1 cellular context compared by ENCODE assay signal in the genomic region with DNA sequence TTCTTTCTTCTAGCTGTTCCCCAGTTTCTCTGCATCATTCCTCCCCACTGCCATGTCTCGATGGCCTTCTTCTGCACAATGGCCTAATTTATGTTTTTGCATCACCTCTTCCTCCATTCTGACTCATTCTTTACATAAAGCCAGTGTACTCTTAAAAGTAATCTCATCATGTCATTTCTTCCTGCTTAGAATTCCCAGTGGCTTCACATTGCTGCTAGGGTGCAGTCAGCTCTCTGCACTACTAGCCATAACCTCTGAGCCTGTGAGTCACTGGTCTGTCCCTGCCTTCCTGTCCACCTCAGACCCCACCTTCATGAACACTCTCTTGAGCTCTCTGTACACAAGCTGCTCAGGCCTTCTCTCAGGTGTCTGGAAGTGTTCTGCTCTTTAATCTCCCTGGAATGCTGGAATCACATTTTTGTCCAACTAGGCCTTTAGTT.
TF ChIP-seq lines count a peak whose summit lies in the region.

No MANE protein-coding gene starts in this region.

TF ChIP-seq in HepG2, 621 proteins besides CTCF, POLR2A, EP300 and RAD21 (continued from another document and continues in another):
- TF ChIP-seq, protein P1, sequence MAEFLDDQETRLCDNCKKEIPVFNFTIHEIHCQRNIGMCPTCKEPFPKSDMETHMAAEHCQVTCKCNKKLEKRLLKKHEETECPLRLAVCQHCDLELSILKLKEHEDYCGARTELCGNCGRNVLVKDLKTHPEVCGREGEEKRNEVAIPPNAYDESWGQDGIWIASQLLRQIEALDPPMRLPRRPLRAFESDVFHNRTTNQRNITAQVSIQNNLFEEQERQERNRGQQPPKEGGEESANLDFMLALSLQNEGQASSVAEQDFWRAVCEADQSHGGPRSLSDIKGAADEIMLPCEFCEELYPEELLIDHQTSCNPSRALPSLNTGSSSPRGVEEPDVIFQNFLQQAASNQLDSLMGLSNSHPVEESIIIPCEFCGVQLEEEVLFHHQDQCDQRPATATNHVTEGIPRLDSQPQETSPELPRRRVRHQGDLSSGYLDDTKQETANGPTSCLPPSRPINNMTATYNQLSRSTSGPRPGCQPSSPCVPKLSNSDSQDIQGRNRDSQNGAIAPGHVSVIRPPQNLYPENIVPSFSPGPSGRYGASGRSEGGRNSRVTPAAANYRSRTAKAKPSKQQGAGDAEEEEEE (CRISPR knock-in tag; IDR thresholded peaks at IDR 0.05; ENCODE audit: borderline replicate concordance), result no peak
- TF ChIP-seq, protein P2, sequence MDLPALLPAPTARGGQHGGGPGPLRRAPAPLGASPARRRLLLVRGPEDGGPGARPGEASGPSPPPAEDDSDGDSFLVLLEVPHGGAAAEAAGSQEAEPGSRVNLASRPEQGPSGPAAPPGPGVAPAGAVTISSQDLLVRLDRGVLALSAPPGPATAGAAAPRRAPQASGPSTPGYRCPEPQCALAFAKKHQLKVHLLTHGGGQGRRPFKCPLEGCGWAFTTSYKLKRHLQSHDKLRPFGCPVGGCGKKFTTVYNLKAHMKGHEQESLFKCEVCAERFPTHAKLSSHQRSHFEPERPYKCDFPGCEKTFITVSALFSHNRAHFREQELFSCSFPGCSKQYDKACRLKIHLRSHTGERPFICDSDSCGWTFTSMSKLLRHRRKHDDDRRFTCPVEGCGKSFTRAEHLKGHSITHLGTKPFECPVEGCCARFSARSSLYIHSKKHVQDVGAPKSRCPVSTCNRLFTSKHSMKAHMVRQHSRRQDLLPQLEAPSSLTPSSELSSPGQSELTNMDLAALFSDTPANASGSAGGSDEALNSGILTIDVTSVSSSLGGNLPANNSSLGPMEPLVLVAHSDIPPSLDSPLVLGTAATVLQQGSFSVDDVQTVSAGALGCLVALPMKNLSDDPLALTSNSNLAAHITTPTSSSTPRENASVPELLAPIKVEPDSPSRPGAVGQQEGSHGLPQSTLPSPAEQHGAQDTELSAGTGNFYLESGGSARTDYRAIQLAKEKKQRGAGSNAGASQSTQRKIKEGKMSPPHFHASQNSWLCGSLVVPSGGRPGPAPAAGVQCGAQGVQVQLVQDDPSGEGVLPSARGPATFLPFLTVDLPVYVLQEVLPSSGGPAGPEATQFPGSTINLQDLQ (CRISPR knock-in tag; IDR thresholded peaks at IDR 0.05), result no peak
- TF ChIP-seq, protein P3, sequence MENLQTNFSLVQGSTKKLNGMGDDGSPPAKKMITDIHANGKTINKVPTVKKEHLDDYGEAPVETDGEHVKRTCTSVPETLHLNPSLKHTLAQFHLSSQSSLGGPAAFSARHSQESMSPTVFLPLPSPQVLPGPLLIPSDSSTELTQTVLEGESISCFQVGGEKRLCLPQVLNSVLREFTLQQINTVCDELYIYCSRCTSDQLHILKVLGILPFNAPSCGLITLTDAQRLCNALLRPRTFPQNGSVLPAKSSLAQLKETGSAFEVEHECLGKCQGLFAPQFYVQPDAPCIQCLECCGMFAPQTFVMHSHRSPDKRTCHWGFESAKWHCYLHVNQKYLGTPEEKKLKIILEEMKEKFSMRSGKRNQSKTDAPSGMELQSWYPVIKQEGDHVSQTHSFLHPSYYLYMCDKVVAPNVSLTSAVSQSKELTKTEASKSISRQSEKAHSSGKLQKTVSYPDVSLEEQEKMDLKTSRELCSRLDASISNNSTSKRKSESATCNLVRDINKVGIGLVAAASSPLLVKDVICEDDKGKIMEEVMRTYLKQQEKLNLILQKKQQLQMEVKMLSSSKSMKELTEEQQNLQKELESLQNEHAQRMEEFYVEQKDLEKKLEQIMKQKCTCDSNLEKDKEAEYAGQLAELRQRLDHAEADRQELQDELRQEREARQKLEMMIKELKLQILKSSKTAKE (CRISPR knock-in tag; IDR thresholded peaks at IDR 0.05; ENCODE audit: borderline replicate concordance), result peak; percentile 30; the same call in 1 of the 2 replicates
- TF ChIP-seq, protein P4, sequence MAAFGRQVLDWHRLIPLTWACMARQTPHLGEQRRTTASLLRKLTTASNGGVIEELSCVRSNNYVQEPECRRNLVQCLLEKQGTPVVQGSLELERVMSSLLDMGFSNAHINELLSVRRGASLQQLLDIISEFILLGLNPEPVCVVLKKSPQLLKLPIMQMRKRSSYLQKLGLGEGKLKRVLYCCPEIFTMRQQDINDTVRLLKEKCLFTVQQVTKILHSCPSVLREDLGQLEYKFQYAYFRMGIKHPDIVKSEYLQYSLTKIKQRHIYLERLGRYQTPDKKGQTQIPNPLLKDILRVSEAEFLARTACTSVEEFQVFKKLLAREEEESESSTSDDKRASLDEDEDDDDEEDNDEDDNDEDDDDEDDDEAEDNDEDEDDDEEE (CRISPR knock-in tag; IDR thresholded peaks at IDR 0.05), result no peak
- TF ChIP-seq CBX2 (IDR thresholded peaks at IDR 0.05; ENCODE audit: low read depth, low read length), result no peak
- TF ChIP-seq CBX2 (CRISPR knock-in tag; IDR thresholded peaks at IDR 0.05; ENCODE audit: low read depth), result no peak
- no peak for TF ChIP-seq EED (CRISPR knock-in tag; IDR thresholded peaks at IDR 0.05)
- TF ChIP-seq LCORL (IDR thresholded peaks at IDR 0.05), result no peak; the same call in 1 of the 2 replicates
- TF ChIP-seq LCORL (CRISPR knock-in tag; IDR thresholded peaks at IDR 0.05), result no peak
- TF ChIP-seq, protein P5, sequence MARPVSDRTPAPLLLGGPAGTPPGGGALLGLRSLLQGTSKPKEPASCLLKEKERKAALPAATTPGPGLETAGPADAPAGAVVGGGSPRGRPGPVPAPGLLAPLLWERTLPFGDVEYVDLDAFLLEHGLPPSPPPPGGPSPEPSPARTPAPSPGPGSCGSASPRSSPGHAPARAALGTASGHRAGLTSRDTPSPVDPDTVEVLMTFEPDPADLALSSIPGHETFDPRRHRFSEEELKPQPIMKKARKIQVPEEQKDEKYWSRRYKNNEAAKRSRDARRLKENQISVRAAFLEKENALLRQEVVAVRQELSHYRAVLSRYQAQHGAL (CRISPR knock-in tag; IDR thresholded peaks at IDR 0.05; ENCODE audit: not compliant biosample characterization), result no peak
- no peak for TF ChIP-seq NAIF1 (CRISPR knock-in tag; IDR thresholded peaks at IDR 0.05; ENCODE audit: borderline replicate concordance)
- no peak for TF ChIP-seq ZNF678 (CRISPR knock-in tag; IDR thresholded peaks at IDR 0.05)
- no peak for TF ChIP-seq ZNF350 (CRISPR knock-in tag; IDR thresholded peaks at IDR 0.05; ENCODE audit: borderline replicate concordance, low read depth)
- TF ChIP-seq, protein P6, sequence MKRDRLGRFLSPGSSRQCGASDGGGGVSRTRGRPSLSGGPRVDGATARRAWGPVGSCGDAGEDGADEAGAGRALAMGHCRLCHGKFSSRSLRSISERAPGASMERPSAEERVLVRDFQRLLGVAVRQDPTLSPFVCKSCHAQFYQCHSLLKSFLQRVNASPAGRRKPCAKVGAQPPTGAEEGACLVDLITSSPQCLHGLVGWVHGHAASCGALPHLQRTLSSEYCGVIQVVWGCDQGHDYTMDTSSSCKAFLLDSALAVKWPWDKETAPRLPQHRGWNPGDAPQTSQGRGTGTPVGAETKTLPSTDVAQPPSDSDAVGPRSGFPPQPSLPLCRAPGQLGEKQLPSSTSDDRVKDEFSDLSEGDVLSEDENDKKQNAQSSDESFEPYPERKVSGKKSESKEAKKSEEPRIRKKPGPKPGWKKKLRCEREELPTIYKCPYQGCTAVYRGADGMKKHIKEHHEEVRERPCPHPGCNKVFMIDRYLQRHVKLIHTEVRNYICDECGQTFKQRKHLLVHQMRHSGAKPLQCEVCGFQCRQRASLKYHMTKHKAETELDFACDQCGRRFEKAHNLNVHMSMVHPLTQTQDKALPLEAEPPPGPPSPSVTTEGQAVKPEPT (CRISPR knock-in tag; IDR thresholded peaks at IDR 0.05; ENCODE audit: low read depth), result no peak
- TF ChIP-seq MTA1 (CRISPR knock-in tag; IDR thresholded peaks at IDR 0.05; ENCODE audit: borderline replicate concordance), result no peak
- TF ChIP-seq, protein P7, sequence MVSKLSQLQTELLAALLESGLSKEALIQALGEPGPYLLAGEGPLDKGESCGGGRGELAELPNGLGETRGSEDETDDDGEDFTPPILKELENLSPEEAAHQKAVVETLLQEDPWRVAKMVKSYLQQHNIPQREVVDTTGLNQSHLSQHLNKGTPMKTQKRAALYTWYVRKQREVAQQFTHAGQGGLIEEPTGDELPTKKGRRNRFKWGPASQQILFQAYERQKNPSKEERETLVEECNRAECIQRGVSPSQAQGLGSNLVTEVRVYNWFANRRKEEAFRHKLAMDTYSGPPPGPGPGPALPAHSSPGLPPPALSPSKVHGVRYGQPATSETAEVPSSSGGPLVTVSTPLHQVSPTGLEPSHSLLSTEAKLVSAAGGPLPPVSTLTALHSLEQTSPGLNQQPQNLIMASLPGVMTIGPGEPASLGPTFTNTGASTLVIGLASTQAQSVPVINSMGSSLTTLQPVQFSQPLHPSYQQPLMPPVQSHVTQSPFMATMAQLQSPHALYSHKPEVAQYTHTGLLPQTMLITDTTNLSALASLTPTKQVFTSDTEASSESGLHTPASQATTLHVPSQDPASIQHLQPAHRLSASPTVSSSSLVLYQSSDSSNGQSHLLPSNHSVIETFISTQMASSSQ (IDR thresholded peaks at IDR 0.05; ENCODE audit: low read depth), result no peak
- TF ChIP-seq, protein P7 (CRISPR knock-in tag; IDR thresholded peaks at IDR 0.05; ENCODE audit: borderline replicate concordance), result no peak
- TF ChIP-seq CREB1 (IDR thresholded peaks at IDR 0.05), result peak; percentile 37; the same call in 1 of the 2 replicates
- TF ChIP-seq CREB1 (CRISPR knock-in tag; IDR thresholded peaks at IDR 0.05), result peak; percentile 69; the same call in 1 of the 2 replicates
- TF ChIP-seq SPEN (CRISPR knock-in tag; IDR thresholded peaks at IDR 0.05; ENCODE audit: low read depth), result no peak
- no peak for TF ChIP-seq CCDC6 (CRISPR knock-in tag; IDR thresholded peaks at IDR 0.05)
- TF ChIP-seq ZNF75D (CRISPR knock-in tag; IDR thresholded peaks at IDR 0.05; ENCODE audit: borderline replicate concordance), result no peak
- TF ChIP-seq ZEB1 (IDR thresholded peaks at IDR 0.05; ENCODE audit: insufficient replicate concordance, low read depth), result no peak
- no peak for TF ChIP-seq ZNF567 (CRISPR knock-in tag; IDR thresholded peaks at IDR 0.05; ENCODE audit: borderline replicate concordance)
- peak; percentile 57; the same call in 1 of the 2 replicates for TF ChIP-seq PITX1 (CRISPR knock-in tag; IDR thresholded peaks at IDR 0.05)
- no peak for TF ChIP-seq ZNF484 (CRISPR knock-in tag; IDR thresholded peaks at IDR 0.05; ENCODE audit: borderline replicate concordance, low read depth)
- no peak for TF ChIP-seq ATF1 (CRISPR knock-in tag; IDR thresholded peaks at IDR 0.05)
- TF ChIP-seq DNMT3B (CRISPR knock-in tag; conservative IDR thresholded peaks at IDR 0.05), result peak; percentile 76; the same call in 1 of the 2 replicates
- no peak for TF ChIP-seq ZNF747 (CRISPR knock-in tag; IDR thresholded peaks at IDR 0.05; ENCODE audit: borderline replicate concordance)
- TF ChIP-seq, protein P8, sequence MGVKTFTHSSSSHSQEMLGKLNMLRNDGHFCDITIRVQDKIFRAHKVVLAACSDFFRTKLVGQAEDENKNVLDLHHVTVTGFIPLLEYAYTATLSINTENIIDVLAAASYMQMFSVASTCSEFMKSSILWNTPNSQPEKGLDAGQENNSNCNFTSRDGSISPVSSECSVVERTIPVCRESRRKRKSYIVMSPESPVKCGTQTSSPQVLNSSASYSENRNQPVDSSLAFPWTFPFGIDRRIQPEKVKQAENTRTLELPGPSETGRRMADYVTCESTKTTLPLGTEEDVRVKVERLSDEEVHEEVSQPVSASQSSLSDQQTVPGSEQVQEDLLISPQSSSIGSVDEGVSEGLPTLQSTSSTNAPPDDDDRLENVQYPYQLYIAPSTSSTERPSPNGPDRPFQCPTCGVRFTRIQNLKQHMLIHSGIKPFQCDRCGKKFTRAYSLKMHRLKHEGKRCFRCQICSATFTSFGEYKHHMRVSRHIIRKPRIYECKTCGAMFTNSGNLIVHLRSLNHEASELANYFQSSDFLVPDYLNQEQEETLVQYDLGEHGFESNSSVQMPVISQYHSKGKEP (CRISPR knock-in tag; IDR thresholded peaks at IDR 0.05), result no peak
- no peak for TF ChIP-seq KLF16 (CRISPR knock-in tag; IDR thresholded peaks at IDR 0.05)
- TF ChIP-seq SP1 (IDR thresholded peaks at IDR 0.05), result no peak
- no peak for TF ChIP-seq SP1 (CRISPR knock-in tag; IDR thresholded peaks at IDR 0.05)
- TF ChIP-seq, protein P9, sequence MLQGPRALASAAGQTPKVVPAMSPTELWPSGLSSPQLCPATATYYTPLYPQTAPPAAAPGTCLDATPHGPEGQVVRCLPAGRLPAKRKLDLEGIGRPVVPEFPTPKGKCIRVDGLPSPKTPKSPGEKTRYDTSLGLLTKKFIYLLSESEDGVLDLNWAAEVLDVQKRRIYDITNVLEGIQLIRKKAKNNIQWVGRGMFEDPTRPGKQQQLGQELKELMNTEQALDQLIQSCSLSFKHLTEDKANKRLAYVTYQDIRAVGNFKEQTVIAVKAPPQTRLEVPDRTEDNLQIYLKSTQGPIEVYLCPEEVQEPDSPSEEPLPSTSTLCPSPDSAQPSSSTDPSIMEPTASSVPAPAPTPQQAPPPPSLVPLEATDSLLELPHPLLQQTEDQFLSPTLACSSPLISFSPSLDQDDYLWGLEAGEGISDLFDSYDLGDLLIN (CRISPR knock-in tag; IDR thresholded peaks at IDR 0.05; ENCODE audit: borderline replicate concordance), result no peak
- peak; percentile 26; the same call in 1 of the 2 replicates for TF ChIP-seq HNF4A (CRISPR knock-in tag; IDR thresholded peaks at IDR 0.05)
- TF ChIP-seq U2AF1 (optimal IDR thresholded peaks at IDR 0.05; ENCODE audit: low read depth, low read length), result no peak
- TF ChIP-seq, protein P10, sequence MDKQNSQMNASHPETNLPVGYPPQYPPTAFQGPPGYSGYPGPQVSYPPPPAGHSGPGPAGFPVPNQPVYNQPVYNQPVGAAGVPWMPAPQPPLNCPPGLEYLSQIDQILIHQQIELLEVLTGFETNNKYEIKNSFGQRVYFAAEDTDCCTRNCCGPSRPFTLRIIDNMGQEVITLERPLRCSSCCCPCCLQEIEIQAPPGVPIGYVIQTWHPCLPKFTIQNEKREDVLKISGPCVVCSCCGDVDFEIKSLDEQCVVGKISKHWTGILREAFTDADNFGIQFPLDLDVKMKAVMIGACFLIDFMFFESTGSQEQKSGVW (CRISPR knock-in tag; IDR thresholded peaks at IDR 0.05; ENCODE audit: borderline replicate concordance), result no peak
- TF ChIP-seq JUND (CRISPR knock-in tag; IDR thresholded peaks at IDR 0.05), result peak; percentile 61; the same call in 1 of the 2 replicates
